8 cellular contexts compared by ENCODE assay signal in genomic region chr2:200765139-200765951, GRCh38. TPM values are rescaled to one million over a fixed set of nuclear protein-coding genes. Genes with fewer than 3 reads are reported as not detected.
DNase-seq lines count a peak whose midpoint lies in the region; ATAC-seq and TF ChIP-seq lines count a peak whose summit lies in the region.

No MANE protein-coding gene starts in this region.

- H3K4me3 ChIP-seq in AG04450 (ENCODE audit: low read depth, low read length) = peak overlapping the region; percentile 7; the same call in 1 of the 2 replicates
- H3K4me3 ChIP-seq in upper lobe of left lung = no peak overlapping the region
- no peak overlapping the region for H3K4me3 ChIP-seq in HAP-1

- intact Hi-C loops in left cardiac atrium (cut with DNase I) = no loop called here

- POLR2A ChIA-PET in AG04450 (lab: Yijun Ruan, JAX) = interaction anchor here (0.6 to 2.6 kb wide), 7 partner anchors 9 to 117 kb away, joined by 3 to 13 read pairs (median 9); partner anchors contain the start of gene BZW1

- TF ChIP-seq CTCF in AG04450 (IDR thresholded peaks at IDR 0.05; ENCODE audit: low read depth, low read length) = no peak
- TF ChIP-seq CTCF in upper lobe of left lung (IDR thresholded peaks at IDR 0.05) = no peak

- ATAC-seq in HG02798 (IDR thresholded peaks at IDR 0.05; ENCODE audit: poor library complexity, unreplicated experiment) (peak; percentile 55), left cardiac atrium (peak; percentile 36 to 76), upper lobe of left lung (ENCODE audit: low FRiP score in 2 of 2) (peak; percentile 56 to 76)

- H3K27ac ChIP-seq in AG04450 (ENCODE audit: low read depth, low read length) (peak overlapping the region; percentile 90), upper lobe of left lung (no peak overlapping the region)

- DNase-seq in AG04450 (ENCODE audit: low read depth, low spot score) (peak; percentile 81), left cardiac atrium (no peak), upper lobe of left lung (no peak), HAP-1 (ENCODE audit: low spot score in 2 of 2) (no peak), NCI-H748 treated with DMSO at 0.1 percent for 48 hours (lab: John Stamatoyannopoulos, UW) (no peak), retina (no peak)
- peak; percentile 77 for DNase-seq in activated CD8-positive, alpha-beta memory T cell treated with anti-CD3 and anti-CD28 coated beads, Interleukin-2, amount 50 U/mL, for 48 hours

- CTCF ChIA-PET in AG04450 (lab: Charles Lee) = interaction anchor here (0.8 to 2.7 kb wide), 7 partner anchors 10 to 52 kb away, joined by 3 to 9 read pairs (median 4); no protein-coding TSS in a partner anchor

- in situ Hi-C loops in HAP-1 (cut with MboI; ENCODE audit: low sequenced_read_pairs) = no loop called here

- no peak for TF ChIP-seq EP300 in upper lobe of left lung (IDR thresholded peaks at IDR 0.05)

- WGBS in upper lobe of left lung, 2 donors = 82 to 93% methylated on average over 2 of the region's 2 CpGs

- H3K9me3 ChIP-seq in AG04450 (ENCODE audit: control insufficient read depth, insufficient read depth, low read length) = no peaks in the 10 kb centered on the region
- no peaks in the 10 kb centered on the region for H3K9me3 ChIP-seq in upper lobe of left lung
- no peaks in the 10 kb centered on the region for H3K9me3 ChIP-seq in HAP-1

- TF ChIP-seq POLR2A in upper lobe of left lung (IDR thresholded peaks at IDR 0.05) = no peak

- H3K27me3 ChIP-seq in AG04450 (ENCODE audit: control insufficient read depth, insufficient read depth, low read length) (no peaks in the 10 kb centered on the region), upper lobe of left lung (no peaks in the 10 kb centered on the region), HAP-1 (ENCODE audit: low read depth) (no peaks in the 10 kb centered on the region)

- H3K4me1 ChIP-seq in upper lobe of left lung (no peaks in the 10 kb centered on the region), HAP-1 (no peaks in the 10 kb centered on the region)

- H3K36me3 ChIP-seq in upper lobe of left lung (no peaks in the 10 kb centered on the region), HAP-1 (replicated peaks) (no peaks in the 10 kb centered on the region)

RNA-seq across cellular contexts. Expression of gene BZW1, which starts 46.4 kb away (rescaled TPM):
- polyA plus RNA-seq in AG04450 (2011; rRNA removed) = 359 and 376 TPM in 2 replicates
- polyA minus RNA-seq in AG04450 (2011; rRNA and poly(A)+ RNA removed) = 352 and 361 TPM in 2 replicates
- total RNA-seq in left cardiac atrium = 100 to 1,000 TPM; 104 to 176 TPM
- 100 to 1,000 TPM in 4 of 6 donors, 10 to 100 TPM in 2; 80.7 to 327 (median 160) TPM for total RNA-seq in upper lobe of left lung

Comparison
In these comparisons a context has a peak if more than half of its experiments do, and no peak if none do; other contexts are left out.
1. DNase-seq: peak in AG04450 (single experiment) and activated CD8-positive, alpha-beta memory T cell treated with anti-CD3 and anti-CD28 coated beads, Interleukin-2, amount 50 U/mL, for 48 hours (single experiment); none in left cardiac atrium (single experiment), upper lobe of left lung (0 of 2), HAP-1 (0 of 2), NCI-H748 treated with DMSO at 0.1 percent for 48 hours (single experiment) and retina (single experiment).
2. Peak in every context shown above with its lines, with median percentiles within 50 percentile points of each other: ATAC-seq.